11 cellular contexts compared by ENCODE assay signal in genomic region chr1:78834201-78834741, GRCh38.
DNase-seq lines count a peak whose midpoint lies in the region; ATAC-seq lines count a peak whose summit lies in the region.
"Had no signal": no experiment of that assay in that cellular context is flagged by ENCODE, and none has a peak within 500 bp of the region (broad histone marks: within the 10 kb centered on the region; RNA-seq: fewer than 3 reads in every experiment).

No MANE protein-coding gene starts in this region.

- H3K23ac ChIP-seq in mesenchymal stem cell (ENCODE audit: low read length in 2 of 2), result no peak overlapping the region

- no peak overlapping the region for H2AFZ ChIP-seq in mesenchymal stem cell (ENCODE audit: low read depth, low read length)

- peak; percentile 85 for ATAC-seq in GM18519 (IDR thresholded peaks at IDR 0.05; ENCODE audit: low FRiP score, unreplicated experiment)
- ATAC-seq in GM21529 (IDR thresholded peaks at IDR 0.05; ENCODE audit: unreplicated experiment), result peak; percentile 54
- peak; percentile 45 for ATAC-seq in HG03280 (IDR thresholded peaks at IDR 0.05; ENCODE audit: unreplicated experiment)
- ATAC-seq: left colon, WTC11 had no signal

- no peaks in the 10 kb centered on the region for H3K36me3 ChIP-seq in mesenchymal stem cell (ENCODE audit: control insufficient read depth in 1 of 2, insufficient read depth in 2 of 2, low read depth in 1 of 2, low read length in 2 of 2)
- H3K36me3 ChIP-seq: prostate gland had no signal

- no peaks in the 10 kb centered on the region for H3K27me3 ChIP-seq in mesenchymal stem cell (ENCODE audit: control insufficient read depth in 1 of 2, insufficient read depth in 1 of 2, low read length in 2 of 2)

- H3K18ac ChIP-seq in mesenchymal stem cell (ENCODE audit: low read depth in 1 of 2, low read length in 2 of 2), result no peak overlapping the region

- DNase-seq in mesenchymal stem cell (peak; percentile 11), C1 segment of cervical spinal cord (lab: John Stamatoyannopoulos, UW) (no peak), COLO829 (ENCODE audit: low spot score) (no peak), hepatic stellate cell (ENCODE audit: low spot score) (no peak)
- DNase-seq: left colon, NCI-H2029 had no signal

- no peak overlapping the region for H3K4ac ChIP-seq in mesenchymal stem cell (ENCODE audit: low read depth in 1 of 2, low read length in 2 of 2)

- no peak overlapping the region for H3K4me2 ChIP-seq in mesenchymal stem cell (ENCODE audit: low read length, poor library complexity, severe bottlenecking)

- H3K14ac ChIP-seq in mesenchymal stem cell (ENCODE audit: low read length in 2 of 2), result no peak overlapping the region

- H3K4me1 ChIP-seq in mesenchymal stem cell (ENCODE audit: control insufficient read depth, insufficient read depth, low read depth, low read length), result no peaks in the 10 kb centered on the region
- H3K4me1 ChIP-seq: prostate gland had no signal

- H3K9ac ChIP-seq in mesenchymal stem cell (ENCODE audit: low read length), result no peak overlapping the region

- no peaks in the 10 kb centered on the region for H3K9me3 ChIP-seq in mesenchymal stem cell (ENCODE audit: control insufficient read depth, low read length)
- H3K9me3 ChIP-seq: prostate gland had no signal

- 0% methylated on average over 1 of the region's 4 CpGs for WGBS in mesenchymal stem cell

- H4K8ac ChIP-seq in mesenchymal stem cell (ENCODE audit: low read length), result no peak overlapping the region

- no peak overlapping the region for H2BK12ac ChIP-seq in mesenchymal stem cell (ENCODE audit: low read length in 2 of 2)

- H2BK15ac ChIP-seq in mesenchymal stem cell (ENCODE audit: low read depth, poor library complexity, severe bottlenecking), result no peak overlapping the region

- H3K4me3 ChIP-seq in mesenchymal stem cell (ENCODE audit: insufficient read depth in 1 of 2, low read depth in 1 of 2, low read length in 2 of 2), result no peak overlapping the region
- H3K4me3 ChIP-seq: prostate gland had no signal

- H3K27ac ChIP-seq in mesenchymal stem cell (ENCODE audit: low read length, poor library complexity, severe bottlenecking), result peak overlapping the region; percentile 95
- H3K27ac ChIP-seq: prostate gland had no signal

- H3K79me1 ChIP-seq in mesenchymal stem cell (replicated peaks; ENCODE audit: low read length, poor library complexity, severe bottlenecking), result no peaks in the 10 kb centered on the region

- no peak overlapping the region for H2BK5ac ChIP-seq in mesenchymal stem cell (ENCODE audit: low read depth, low read length, poor library complexity, severe bottlenecking)

- H2BK120ac ChIP-seq in mesenchymal stem cell (ENCODE audit: low read depth, low read length), result no peak overlapping the region

- H4K91ac ChIP-seq in mesenchymal stem cell (ENCODE audit: low read length), result no peak overlapping the region

- H2AK5ac ChIP-seq in mesenchymal stem cell (ENCODE audit: low read length, severe bottlenecking), result no peak overlapping the region
